Comparison of ENCODE assay signal across 1 cellular context in the genomic region with DNA sequence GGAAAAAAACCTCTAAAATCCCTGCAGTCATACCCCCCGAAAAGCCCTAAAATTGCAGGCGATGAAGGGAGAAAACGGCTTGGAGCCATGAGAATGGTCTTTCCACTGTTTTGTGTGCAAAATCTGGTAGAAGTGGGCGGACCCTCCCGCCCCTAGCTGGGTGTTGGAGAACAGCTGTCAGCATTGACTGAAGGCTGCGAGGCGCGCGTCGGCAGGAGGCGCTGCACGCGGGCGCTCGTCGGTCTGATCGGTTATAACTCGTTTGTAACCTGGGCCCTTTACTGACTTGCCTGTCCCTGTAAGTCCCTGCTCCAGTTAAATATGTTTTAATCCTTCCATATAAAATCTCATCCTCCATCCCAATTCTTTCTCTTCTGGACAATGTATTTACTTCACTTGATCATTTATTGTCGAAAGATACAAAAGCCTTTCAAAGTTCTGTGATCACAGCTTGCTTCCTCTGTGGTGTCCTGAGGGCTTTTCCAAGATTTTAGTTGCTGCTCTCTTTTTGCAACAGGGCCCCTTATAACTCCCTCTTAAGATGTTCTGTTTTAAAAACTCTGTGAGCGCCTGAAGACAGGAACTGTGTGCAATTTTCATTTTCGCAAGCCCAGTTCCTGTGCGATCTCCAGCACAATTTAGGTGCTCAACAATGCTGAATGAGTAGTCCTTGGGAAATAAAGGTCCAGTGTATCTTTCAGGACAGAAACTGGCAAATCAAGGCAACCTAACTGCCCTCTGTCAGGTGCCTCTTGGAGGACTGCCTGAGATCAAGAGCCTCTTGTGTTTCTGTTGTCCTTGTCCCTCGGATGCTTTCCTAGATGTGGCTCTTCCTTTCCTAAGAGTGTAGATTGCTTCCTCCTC.
TF ChIP-seq lines count a peak whose summit lies in the region.

No MANE protein-coding gene starts in this region.

TF ChIP-seq in GM12878, 131 proteins besides CTCF, POLR2A, EP300 and RAD21 (continued from another document):
- TF ChIP-seq, protein P1, sequence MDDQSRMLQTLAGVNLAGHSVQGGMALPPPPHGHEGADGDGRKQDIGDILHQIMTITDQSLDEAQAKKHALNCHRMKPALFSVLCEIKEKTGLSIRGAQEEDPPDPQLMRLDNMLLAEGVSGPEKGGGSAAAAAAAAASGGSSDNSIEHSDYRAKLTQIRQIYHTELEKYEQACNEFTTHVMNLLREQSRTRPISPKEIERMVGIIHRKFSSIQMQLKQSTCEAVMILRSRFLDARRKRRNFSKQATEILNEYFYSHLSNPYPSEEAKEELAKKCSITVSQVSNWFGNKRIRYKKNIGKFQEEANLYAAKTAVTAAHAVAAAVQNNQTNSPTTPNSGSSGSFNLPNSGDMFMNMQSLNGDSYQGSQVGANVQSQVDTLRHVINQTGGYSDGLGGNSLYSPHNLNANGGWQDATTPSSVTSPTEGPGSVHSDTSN (IDR thresholded peaks at IDR 0.05; ENCODE audit: insufficient replicate concordance, low read depth, low read length): peak; percentile 81
- TF ChIP-seq, protein P2, sequence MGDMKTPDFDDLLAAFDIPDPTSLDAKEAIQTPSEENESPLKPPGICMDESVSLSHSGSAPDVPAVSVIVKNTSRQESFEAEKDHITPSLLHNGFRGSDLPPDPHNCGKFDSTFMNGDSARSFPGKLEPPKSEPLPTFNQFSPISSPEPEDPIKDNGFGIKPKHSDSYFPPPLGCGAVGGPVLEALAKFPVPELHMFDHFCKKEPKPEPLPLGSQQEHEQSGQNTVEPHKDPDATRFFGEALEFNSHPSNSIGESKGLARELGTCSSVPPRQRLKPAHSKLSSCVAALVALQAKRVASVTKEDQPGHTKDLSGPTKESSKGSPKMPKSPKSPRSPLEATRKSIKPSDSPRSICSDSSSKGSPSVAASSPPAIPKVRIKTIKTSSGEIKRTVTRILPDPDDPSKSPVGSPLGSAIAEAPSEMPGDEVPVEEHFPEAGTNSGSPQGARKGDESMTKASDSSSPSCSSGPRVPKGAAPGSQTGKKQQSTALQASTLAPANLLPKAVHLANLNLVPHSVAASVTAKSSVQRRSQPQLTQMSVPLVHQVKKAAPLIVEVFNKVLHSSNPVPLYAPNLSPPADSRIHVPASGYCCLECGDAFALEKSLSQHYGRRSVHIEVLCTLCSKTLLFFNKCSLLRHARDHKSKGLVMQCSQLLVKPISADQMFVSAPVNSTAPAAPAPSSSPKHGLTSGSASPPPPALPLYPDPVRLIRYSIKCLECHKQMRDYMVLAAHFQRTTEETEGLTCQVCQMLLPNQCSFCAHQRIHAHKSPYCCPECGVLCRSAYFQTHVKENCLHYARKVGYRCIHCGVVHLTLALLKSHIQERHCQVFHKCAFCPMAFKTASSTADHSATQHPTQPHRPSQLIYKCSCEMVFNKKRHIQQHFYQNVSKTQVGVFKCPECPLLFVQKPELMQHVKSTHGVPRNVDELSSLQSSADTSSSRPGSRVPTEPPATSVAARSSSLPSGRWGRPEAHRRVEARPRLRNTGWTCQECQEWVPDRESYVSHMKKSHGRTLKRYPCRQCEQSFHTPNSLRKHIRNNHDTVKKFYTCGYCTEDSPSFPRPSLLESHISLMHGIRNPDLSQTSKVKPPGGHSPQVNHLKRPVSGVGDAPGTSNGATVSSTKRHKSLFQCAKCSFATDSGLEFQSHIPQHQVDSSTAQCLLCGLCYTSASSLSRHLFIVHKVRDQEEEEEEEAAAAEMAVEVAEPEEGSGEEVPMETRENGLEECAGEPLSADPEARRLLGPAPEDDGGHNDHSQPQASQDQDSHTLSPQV (IDR thresholded peaks at IDR 0.05): no peak
- TF ChIP-seq TCF12 (IDR thresholded peaks at IDR 0.05; ENCODE audit: low read depth, low read length) (peak; percentile 93), SMC3 (IDR thresholded peaks at IDR 0.05; ENCODE audit: borderline replicate concordance, low read length) (peak; percentile 74), SMAD5 (IDR thresholded peaks at IDR 0.05; ENCODE audit: low read depth) (no peak), CHD4 (IDR thresholded peaks at IDR 0.05) (0 out of 2 replicates have a peak, but pooled peaks have one; percentile 66), IKZF1 (conservative IDR thresholded peaks at IDR 0.05) (no peak), MTA2 (IDR thresholded peaks at IDR 0.05; ENCODE audit: low read depth) (peak; percentile 48), BHLHE40 (IDR thresholded peaks at IDR 0.05; ENCODE audit: borderline replicate concordance in 1 of 2, low read depth in 2 of 2, low read length in 1 of 2) (0 out of 4 replicates have a peak, but pooled peaks of 1 of the 2 experiments have one; percentile 20), SREBF2 (IDR thresholded peaks at IDR 0.05; ENCODE audit: low read length) (no peak), NBN (IDR thresholded peaks at IDR 0.05) (no peak), FOXK2 (IDR thresholded peaks at IDR 0.05) (no peak), CREM (IDR thresholded peaks at IDR 0.05; ENCODE audit: low read depth) (peak; percentile 74), BRCA1 (IDR thresholded peaks at IDR 0.05; ENCODE audit: low read depth, low read length) (no peak), TCF3 (IDR thresholded peaks at IDR 0.05; ENCODE audit: borderline replicate concordance, insufficient read depth, low read depth, low read length) (0 out of 2 replicates have a peak, but pooled peaks have one; percentile 77), ATF7 (IDR thresholded peaks at IDR 0.05; ENCODE audit: low read depth) (0 out of 2 replicates have a peak, but pooled peaks have one; percentile 2), YY1 (IDR thresholded peaks at IDR 0.05; ENCODE audit: low read depth, low read length) (peak; percentile 85)
- TF ChIP-seq, protein P3, sequence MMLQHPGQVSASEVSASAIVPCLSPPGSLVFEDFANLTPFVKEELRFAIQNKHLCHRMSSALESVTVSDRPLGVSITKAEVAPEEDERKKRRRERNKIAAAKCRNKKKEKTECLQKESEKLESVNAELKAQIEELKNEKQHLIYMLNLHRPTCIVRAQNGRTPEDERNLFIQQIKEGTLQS (IDR thresholded peaks at IDR 0.05; ENCODE audit: borderline replicate concordance, extremely low read depth, low read depth, low read length): no peak
- TF ChIP-seq, protein P4, sequence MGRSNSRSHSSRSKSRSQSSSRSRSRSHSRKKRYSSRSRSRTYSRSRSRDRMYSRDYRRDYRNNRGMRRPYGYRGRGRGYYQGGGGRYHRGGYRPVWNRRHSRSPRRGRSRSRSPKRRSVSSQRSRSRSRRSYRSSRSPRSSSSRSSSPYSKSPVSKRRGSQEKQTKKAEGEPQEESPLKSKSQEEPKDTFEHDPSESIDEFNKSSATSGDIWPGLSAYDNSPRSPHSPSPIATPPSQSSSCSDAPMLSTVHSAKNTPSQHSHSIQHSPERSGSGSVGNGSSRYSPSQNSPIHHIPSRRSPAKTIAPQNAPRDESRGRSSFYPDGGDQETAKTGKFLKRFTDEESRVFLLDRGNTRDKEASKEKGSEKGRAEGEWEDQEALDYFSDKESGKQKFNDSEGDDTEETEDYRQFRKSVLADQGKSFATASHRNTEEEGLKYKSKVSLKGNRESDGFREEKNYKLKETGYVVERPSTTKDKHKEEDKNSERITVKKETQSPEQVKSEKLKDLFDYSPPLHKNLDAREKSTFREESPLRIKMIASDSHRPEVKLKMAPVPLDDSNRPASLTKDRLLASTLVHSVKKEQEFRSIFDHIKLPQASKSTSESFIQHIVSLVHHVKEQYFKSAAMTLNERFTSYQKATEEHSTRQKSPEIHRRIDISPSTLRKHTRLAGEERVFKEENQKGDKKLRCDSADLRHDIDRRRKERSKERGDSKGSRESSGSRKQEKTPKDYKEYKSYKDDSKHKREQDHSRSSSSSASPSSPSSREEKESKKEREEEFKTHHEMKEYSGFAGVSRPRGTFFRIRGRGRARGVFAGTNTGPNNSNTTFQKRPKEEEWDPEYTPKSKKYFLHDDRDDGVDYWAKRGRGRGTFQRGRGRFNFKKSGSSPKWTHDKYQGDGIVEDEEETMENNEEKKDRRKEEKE (IDR thresholded peaks at IDR 0.05): no peak
- TF ChIP-seq, protein P5, sequence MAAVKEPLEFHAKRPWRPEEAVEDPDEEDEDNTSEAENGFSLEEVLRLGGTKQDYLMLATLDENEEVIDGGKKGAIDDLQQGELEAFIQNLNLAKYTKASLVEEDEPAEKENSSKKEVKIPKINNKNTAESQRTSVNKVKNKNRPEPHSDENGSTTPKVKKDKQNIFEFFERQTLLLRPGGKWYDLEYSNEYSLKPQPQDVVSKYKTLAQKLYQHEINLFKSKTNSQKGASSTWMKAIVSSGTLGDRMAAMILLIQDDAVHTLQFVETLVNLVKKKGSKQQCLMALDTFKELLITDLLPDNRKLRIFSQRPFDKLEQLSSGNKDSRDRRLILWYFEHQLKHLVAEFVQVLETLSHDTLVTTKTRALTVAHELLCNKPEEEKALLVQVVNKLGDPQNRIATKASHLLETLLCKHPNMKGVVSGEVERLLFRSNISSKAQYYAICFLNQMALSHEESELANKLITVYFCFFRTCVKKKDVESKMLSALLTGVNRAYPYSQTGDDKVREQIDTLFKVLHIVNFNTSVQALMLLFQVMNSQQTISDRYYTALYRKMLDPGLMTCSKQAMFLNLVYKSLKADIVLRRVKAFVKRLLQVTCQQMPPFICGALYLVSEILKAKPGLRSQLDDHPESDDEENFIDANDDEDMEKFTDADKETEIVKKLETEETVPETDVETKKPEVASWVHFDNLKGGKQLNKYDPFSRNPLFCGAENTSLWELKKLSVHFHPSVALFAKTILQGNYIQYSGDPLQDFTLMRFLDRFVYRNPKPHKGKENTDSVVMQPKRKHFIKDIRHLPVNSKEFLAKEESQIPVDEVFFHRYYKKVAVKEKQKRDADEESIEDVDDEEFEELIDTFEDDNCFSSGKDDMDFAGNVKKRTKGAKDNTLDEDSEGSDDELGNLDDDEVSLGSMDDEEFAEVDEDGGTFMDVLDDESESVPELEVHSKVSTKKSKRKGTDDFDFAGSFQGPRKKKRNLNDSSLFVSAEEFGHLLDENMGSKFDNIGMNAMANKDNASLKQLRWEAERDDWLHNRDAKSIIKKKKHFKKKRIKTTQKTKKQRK (IDR thresholded peaks at IDR 0.05; ENCODE audit: low read depth, low read length): no peak
- TF ChIP-seq, protein P6, sequence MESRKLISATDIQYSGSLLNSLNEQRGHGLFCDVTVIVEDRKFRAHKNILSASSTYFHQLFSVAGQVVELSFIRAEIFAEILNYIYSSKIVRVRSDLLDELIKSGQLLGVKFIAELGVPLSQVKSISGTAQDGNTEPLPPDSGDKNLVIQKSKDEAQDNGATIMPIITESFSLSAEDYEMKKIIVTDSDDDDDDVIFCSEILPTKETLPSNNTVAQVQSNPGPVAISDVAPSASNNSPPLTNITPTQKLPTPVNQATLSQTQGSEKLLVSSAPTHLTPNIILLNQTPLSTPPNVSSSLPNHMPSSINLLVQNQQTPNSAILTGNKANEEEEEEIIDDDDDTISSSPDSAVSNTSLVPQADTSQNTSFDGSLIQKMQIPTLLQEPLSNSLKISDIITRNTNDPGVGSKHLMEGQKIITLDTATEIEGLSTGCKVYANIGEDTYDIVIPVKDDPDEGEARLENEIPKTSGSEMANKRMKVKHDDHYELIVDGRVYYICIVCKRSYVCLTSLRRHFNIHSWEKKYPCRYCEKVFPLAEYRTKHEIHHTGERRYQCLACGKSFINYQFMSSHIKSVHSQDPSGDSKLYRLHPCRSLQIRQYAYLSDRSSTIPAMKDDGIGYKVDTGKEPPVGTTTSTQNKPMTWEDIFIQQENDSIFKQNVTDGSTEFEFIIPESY (IDR thresholded peaks at IDR 0.05): peak; percentile 68
- TF ChIP-seq, protein P7, sequence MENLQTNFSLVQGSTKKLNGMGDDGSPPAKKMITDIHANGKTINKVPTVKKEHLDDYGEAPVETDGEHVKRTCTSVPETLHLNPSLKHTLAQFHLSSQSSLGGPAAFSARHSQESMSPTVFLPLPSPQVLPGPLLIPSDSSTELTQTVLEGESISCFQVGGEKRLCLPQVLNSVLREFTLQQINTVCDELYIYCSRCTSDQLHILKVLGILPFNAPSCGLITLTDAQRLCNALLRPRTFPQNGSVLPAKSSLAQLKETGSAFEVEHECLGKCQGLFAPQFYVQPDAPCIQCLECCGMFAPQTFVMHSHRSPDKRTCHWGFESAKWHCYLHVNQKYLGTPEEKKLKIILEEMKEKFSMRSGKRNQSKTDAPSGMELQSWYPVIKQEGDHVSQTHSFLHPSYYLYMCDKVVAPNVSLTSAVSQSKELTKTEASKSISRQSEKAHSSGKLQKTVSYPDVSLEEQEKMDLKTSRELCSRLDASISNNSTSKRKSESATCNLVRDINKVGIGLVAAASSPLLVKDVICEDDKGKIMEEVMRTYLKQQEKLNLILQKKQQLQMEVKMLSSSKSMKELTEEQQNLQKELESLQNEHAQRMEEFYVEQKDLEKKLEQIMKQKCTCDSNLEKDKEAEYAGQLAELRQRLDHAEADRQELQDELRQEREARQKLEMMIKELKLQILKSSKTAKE (IDR thresholded peaks at IDR 0.05; ENCODE audit: low read depth, poor library complexity, severe bottlenecking): peak; percentile 23
TF ChIP-seq in GM12878: peak in this region for 22.
